ENCODE assay signal across 17 cellular contexts in the genomic region with DNA sequence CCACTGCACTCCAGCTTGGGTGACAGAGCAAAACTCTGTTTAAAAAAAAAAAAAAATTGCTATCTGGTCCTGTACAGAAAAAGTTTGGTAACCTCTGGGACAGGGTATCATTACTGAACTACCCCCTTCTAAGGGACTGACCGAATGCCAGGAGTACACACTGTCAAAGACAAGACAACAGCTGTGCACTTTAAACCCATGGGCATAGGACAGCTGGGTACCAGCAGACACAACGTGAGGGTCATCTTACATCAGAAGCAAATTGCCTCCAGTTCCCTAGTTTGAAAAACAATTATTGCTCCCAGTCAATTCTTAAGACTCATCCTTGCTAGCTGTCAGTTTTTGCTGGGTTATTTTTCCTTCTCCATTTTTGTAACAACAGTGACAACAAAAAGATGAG. TPM values are rescaled to one million over a fixed set of nuclear protein-coding genes. Genes with fewer than 3 reads are reported as not detected.
"Had no signal": no experiment of that assay in that cellular context is flagged by ENCODE, and none has a peak within 500 bp of the region (broad histone marks: within the 10 kb centered on the region; RNA-seq: fewer than 3 reads in every experiment).

No MANE protein-coding gene starts in this region.

- ATAC-seq: activated CD8-positive, alpha-beta memory T cell treated with anti-CD3 and anti-CD28 coated beads, Interleukin-2, amount 10 ng/mL, durations not matched to agents 7 days and 5 days; effector memory CD8-positive, alpha-beta T cell; gastroesophageal sphincter; heart right ventricle; sciatic nerve; stimulated activated naive B cell treated with anti-CD40 and anti-IgM and Interleukin-4, amounts not matched to agents 10 μg/mL and 1 μg/mL and 100 μg/mL, for 72 hours had no signal

- H3K27ac ChIP-seq: thoracic aorta had no signal

- H3K9me3 ChIP-seq: gastroesophageal sphincter, heart right ventricle, thoracic aorta, upper lobe of left lung had no signal

- DNase-seq: activated CD4-positive, alpha-beta memory T cell treated with anti-CD3 and anti-CD28 coated beads, Interleukin-2, amount 10 ng/mL, durations not matched to agents 7 days and 5 days; activated CD4-positive, alpha-beta T cell treated with anti-CD3 and anti-CD28 coated beads for 48 hours; activated CD4-positive, CD25-positive, alpha-beta regulatory T cell; activated CD8-positive, alpha-beta memory T cell treated with anti-CD3 and anti-CD28 coated beads, Interleukin-2, amount 10 ng/mL, durations not matched to agents 7 days and 5 days; amniotic stem cell; caudate nucleus; effector memory CD8-positive, alpha-beta T cell; heart right ventricle; occipital lobe; stimulated activated naive B cell treated with anti-CD40 and anti-IgM and Interleukin-4, amounts not matched to agents 10 μg/mL and 1 μg/mL and 100 μg/mL, for 72 hours; T1000; upper lobe of left lung had no signal

- H3K4me3 ChIP-seq: gastroesophageal sphincter, heart right ventricle, thoracic aorta, upper lobe of left lung had no signal

- H3K27me3 ChIP-seq: gastroesophageal sphincter, heart right ventricle, upper lobe of left lung had no signal

RNA-seq across cellular contexts. Expression of a gene that starts 17.8 kb away (rescaled TPM):
- total RNA-seq: activated CD4-positive, alpha-beta memory T cell treated with anti-CD3 and anti-CD28 coated beads, Interleukin-2, amount 10 ng/mL, durations not matched to agents 7 days and 5 days; activated CD8-positive, alpha-beta memory T cell treated with anti-CD3 and anti-CD28 coated beads, Interleukin-2, amount 10 ng/mL, durations not matched to agents 7 days and 5 days; dermis microvascular lymphatic vessel endothelial cell; gastroesophageal sphincter; occipital lobe; sciatic nerve; thoracic aorta had no signal
- polyA plus RNA-seq: neural cell had no signal
